ENCODE assay signal across 8 cellular contexts in the genomic region with DNA sequence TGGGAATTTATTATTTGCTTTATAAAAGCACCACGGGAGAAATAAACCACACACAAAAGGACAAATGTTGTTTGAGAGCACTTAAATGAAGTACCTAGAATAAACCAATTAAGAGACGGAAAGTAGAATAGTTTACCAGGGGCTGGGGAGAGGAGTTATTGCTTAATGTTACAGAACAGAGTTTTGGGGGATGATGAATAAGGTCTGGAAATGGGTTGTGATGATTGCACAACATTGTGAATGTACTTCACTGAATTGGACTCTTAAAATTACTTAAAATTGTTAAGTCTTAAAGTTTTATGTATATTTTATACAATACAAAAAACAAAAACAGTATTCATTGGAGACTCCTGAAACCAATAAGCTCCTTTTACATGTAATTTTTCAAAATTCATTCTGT. TPM values are rescaled to one million over a fixed set of nuclear protein-coding genes. Genes with fewer than 3 reads are reported as not detected.
DNase-seq lines count a peak whose midpoint lies in the region; ATAC-seq, FAIRE-seq and TF ChIP-seq lines count a peak whose summit lies in the region.

No MANE protein-coding gene starts in this region.

- TF ChIP-seq CTCF in A549 (IDR thresholded peaks at IDR 0.05) (no peak), HFFc6 (IDR thresholded peaks at IDR 0.05) (no peak), lower lobe of right lung (IDR thresholded peaks at IDR 0.05) (no peak)

- no peak for TF ChIP-seq POLR2A in A549 (IDR thresholded peaks at IDR 0.05; ENCODE audit: low read length)

- TF ChIP-seq EP300 in A549 (IDR thresholded peaks at IDR 0.05) = no peak

- FAIRE-seq in A549 (lab: Jason Lieb, UNC) = no peak

- peak overlapping the region; percentile 74 for H3K4me2 ChIP-seq in A549

- CTCF ChIA-PET in A549 (lab: Yijun Ruan, JAX) = no interaction called here

- peak overlapping the region; percentile 96 for H3K4me3 Mint-ChIP-seq in HFFc6

- ATAC-seq in A549 (no peak), lower lobe of right lung (peak in 1 of 2 donors; percentile 42), GM19397 (IDR thresholded peaks at IDR 0.05; ENCODE audit: unreplicated experiment) (no peak)

- no peaks in the 10 kb centered on the region for H3K9me3 ChIP-seq in A549
- no peaks in the 10 kb centered on the region for H3K9me3 ChIP-seq in lower lobe of right lung

- peaks cover 24% of the 10 kb centered on the region for H3K36me3 ChIP-seq in lower lobe of right lung

- H3K4me3 ChIP-seq in A549 (peak overlapping the region; percentile 73), lower lobe of right lung (peak overlapping the region; percentile 95)

- H3K4me1 Mint-ChIP-seq in HFFc6 (ENCODE audit: low read depth) = peaks cover 38% of the 10 kb centered on the region

- no peak for TF ChIP-seq RAD21 in A549 (conservative IDR thresholded peaks at IDR 0.05 in 1 of 2, IDR thresholded peaks at IDR 0.05 in 1 of 2)

- H3K27me3 ChIP-seq in lower lobe of right lung (ENCODE audit: low read depth) = no peaks in the 10 kb centered on the region

- H3K9me3 Mint-ChIP-seq in HFFc6 = no peaks in the 10 kb centered on the region

- H3K27me3 Mint-ChIP-seq in HFFc6 (ENCODE audit: insufficient read depth) = peaks cover 4% of the 10 kb centered on the region

- H3K27ac ChIP-seq in A549 = no peak overlapping the region
- H3K27ac ChIP-seq in lower lobe of right lung = peak overlapping the region; percentile 92

- POLR2A ChIA-PET in A549 (lab: Yijun Ruan, JAX) = no interaction called here

- intact Hi-C loops in lower lobe of right lung (cut with DNase I) = no loop called here

- DNase-seq in A549 (ENCODE audit: low read depth in 1 of 2, low spot score in 1 of 2) = no peak
- no peak for DNase-seq in HFFc6
- DNase-seq in amniotic epithelial cell (ENCODE audit: low read depth) = peak; percentile 55
- no peak for DNase-seq in lower lobe of right lung
- no peak for DNase-seq in stimulated activated CD4-positive, alpha-beta T cell treated with anti-CD3 and anti-CD28 coated beads, Interleukin-1b, Interleukin-23, amount 100 ng/mL, for 48 hours
- DNase-seq in activated CD4-positive, CD25-positive, alpha-beta regulatory T cell (lab: John Stamatoyannopoulos, UW) = no peak
- no peak for DNase-seq in effector CD8-positive, alpha-beta T cell (lab: John Stamatoyannopoulos, UW)

- H3K4me1 ChIP-seq in A549 (peaks cover 28% of the 10 kb centered on the region), lower lobe of right lung (peaks cover 40% of the 10 kb centered on the region)

- 55% methylated on average over 2 of the region's 2 CpGs for whole genome bisulfite sequencing in A549 (ENCODE audit: missing lambda C conversion rate)

- peaks cover 12% of the 10 kb centered on the region for H3K36me3 Mint-ChIP-seq in HFFc6 (ENCODE audit: low read depth)

- peak overlapping the region; percentile 95 for H3K27ac Mint-ChIP-seq in HFFc6

TF ChIP-seq in A549, 52 proteins besides CTCF, POLR2A, EP300 and RAD21:
- TF ChIP-seq CEBPB (IDR thresholded peaks at IDR 0.05) = 0 out of 4 replicates have a peak, but pooled peaks of 1 of the 2 experiments have one; percentile 35
- TF ChIP-seq ESRRA (IDR thresholded peaks at IDR 0.05; ENCODE audit: borderline replicate concordance, low read length) = no peak

RNA-seq across cellular contexts. Expression of gene ZBTB43, which starts 1.5 kb away (rescaled TPM):
- polyA plus RNA-seq in A549 (2011; rRNA removed) (9.9 and 11.7 TPM in 2 replicates), A549 (2017; fragmentation: RNase III; extraction: RNeasy Plus Mini Kit Qiagen cat#74134 plus additional on column Dnase treatment) (6.1 to 9.7 TPM (median 7.7 TPM) in 3 replicates)
- 1.8 and 2.2 TPM in 2 replicates for polyA plus RNA-seq in A549 (2012; cell fraction: cytosol; rRNA removed)
- polyA plus RNA-seq in A549 (2012; cell fraction: nucleus; rRNA removed) = 2.6 and 3.6 TPM in 2 replicates
- polyA minus RNA-seq in A549 (2011; rRNA and poly(A)+ RNA removed) = 7.1 and 8.6 TPM in 2 replicates
- total RNA-seq in HFFc6 (2021; fragmentation: NEBNext Ultra II Directional; extraction: Animal tissue kit (Norgen Biotek cat#: 25700)) = 10 to 100 TPM in 5 of 6 experiments, 1 to 10 TPM in 1; 9.2 to 15.9 (median 13.6) TPM
- total RNA-seq in lower lobe of right lung = 30.2 TPM

RNA-seq across cellular contexts. Expression of gene ZBTB34, which starts 54.1 kb away (rescaled TPM):
- polyA plus RNA-seq in A549 (2011; rRNA removed) (6.4 and 6.6 TPM in 2 replicates), A549 (2017; fragmentation: RNase III; extraction: RNeasy Plus Mini Kit Qiagen cat#74134 plus additional on column Dnase treatment) (3.5 to 4.1 TPM (median 4.0 TPM) in 3 replicates)
- 1.6 and 1.9 TPM in 2 replicates for polyA plus RNA-seq in A549 (2012; cell fraction: cytosol; rRNA removed)
- polyA plus RNA-seq in A549 (2012; cell fraction: nucleus; rRNA removed) = 1.6 and 2.5 TPM in 2 replicates
- 9.8 and 10.5 TPM in 2 replicates for polyA minus RNA-seq in A549 (2011; rRNA and poly(A)+ RNA removed)
- total RNA-seq in HFFc6 (2021; fragmentation: NEBNext Ultra II Directional; extraction: Animal tissue kit (Norgen Biotek cat#: 25700)) = 1 to 10 TPM; 3.1 to 4.0 (median 3.7) TPM
- total RNA-seq in lower lobe of right lung = 15.4 TPM
